In genomic region chr3:121724130-121724529, GRCh38 we compare ENCODE assay signal across 11 cellular contexts. TPM values are rescaled to one million over a fixed set of nuclear protein-coding genes. Genes with fewer than 3 reads are reported as not detected.
DNase-seq lines count a peak whose midpoint lies in the region; ATAC-seq and TF ChIP-seq lines count a peak whose summit lies in the region.
"Had no signal": no experiment of that assay in that cellular context is flagged by ENCODE, and none has a peak within 500 bp of the region (broad histone marks: within the 10 kb centered on the region; RNA-seq: fewer than 3 reads in every experiment).

No MANE protein-coding gene starts in this region.

- no peak overlapping the region for H3K4me2 ChIP-seq in Karpas-422 (ENCODE audit: low read depth, low read length, poor library complexity, severe bottlenecking)
- H3K4me2 ChIP-seq: BLaER1 had no signal

- H3K9me3 ChIP-seq in Karpas-422 (ENCODE audit: low read length) (no peaks in the 10 kb centered on the region), upper lobe of left lung (no peaks in the 10 kb centered on the region), BE2C (no peaks in the 10 kb centered on the region)

- H3K4me1 ChIP-seq in Karpas-422 (ENCODE audit: low read length) (peaks cover 6% of the 10 kb centered on the region), upper lobe of left lung (no peaks in the 10 kb centered on the region), BE2C (no peaks in the 10 kb centered on the region)
- H3K4me1 ChIP-seq: BLaER1, parathyroid adenoma had no signal

- no peak for TF ChIP-seq EP300 in upper lobe of left lung (IDR thresholded peaks at IDR 0.05)

- H3K9me2 ChIP-seq in Karpas-422 (replicated peaks; ENCODE audit: insufficient read depth, low read length), result no peaks in the 10 kb centered on the region

- peaks cover 59% of the 10 kb centered on the region for H3K36me3 ChIP-seq in Karpas-422 (ENCODE audit: insufficient read depth, low read length)
- H3K36me3 ChIP-seq in upper lobe of left lung, result peaks cover 23 to 96% (median 57%) of the 10 kb centered on the region in 4 donors
- peaks cover 3% of the 10 kb centered on the region for H3K36me3 ChIP-seq in BE2C

- peak; percentile 94 for ATAC-seq in GM18498 (IDR thresholded peaks at IDR 0.05; ENCODE audit: unreplicated experiment)
- peak; percentile 94 for ATAC-seq in GM21390 (IDR thresholded peaks at IDR 0.05; ENCODE audit: unreplicated experiment)
- peak; percentile 95 for ATAC-seq in HG03103 (IDR thresholded peaks at IDR 0.05; ENCODE audit: low read depth, unreplicated experiment)
- no peak for ATAC-seq in upper lobe of left lung (ENCODE audit: low FRiP score in 2 of 2)

- TF ChIP-seq CTCF in foreskin fibroblast (IDR thresholded peaks at IDR 0.05; ENCODE audit: low read depth, low read length) (no peak), upper lobe of left lung (IDR thresholded peaks at IDR 0.05) (no peak), BE2C (IDR thresholded peaks at IDR 0.05; ENCODE audit: low read depth, low read length) (no peak)

- no peak for TF ChIP-seq POLR2A in upper lobe of left lung (IDR thresholded peaks at IDR 0.05)

- DNase-seq in SIG-M5 (lab: John Stamatoyannopoulos, UW) (peak; percentile 43), Karpas-422 (no peak), foreskin fibroblast (no peak), upper lobe of left lung (no peak), BE2C (no peak)
- DNase-seq: activated CD4-positive, CD25-positive, alpha-beta regulatory T cell had no signal

- H3K9ac ChIP-seq in Karpas-422 (ENCODE audit: low read length), result no peak overlapping the region
- H3K9ac ChIP-seq: BLaER1, parathyroid adenoma had no signal

- 87 to 90% methylated on average over 1 of the region's 1 CpG for WGBS in upper lobe of left lung, 2 donors

- H3K27me3 ChIP-seq in Karpas-422 (ENCODE audit: low read length), result no peaks in the 10 kb centered on the region
- H3K27me3 ChIP-seq in upper lobe of left lung, result no peaks in the 10 kb centered on the region
- H3K27me3 ChIP-seq in BE2C, result no peaks in the 10 kb centered on the region
- H3K27me3 ChIP-seq: BLaER1 had no signal

- no peak overlapping the region for H3K4me3 ChIP-seq in Karpas-422 (ENCODE audit: low read length)
- no peak overlapping the region for H3K4me3 ChIP-seq in foreskin fibroblast (ENCODE audit: low read depth in 1 of 2, low read length in 2 of 2)
- no peak overlapping the region for H3K4me3 ChIP-seq in upper lobe of left lung
- H3K4me3 ChIP-seq in BE2C (ENCODE audit: low read depth, low read length), result no peak overlapping the region
- H3K4me3 ChIP-seq: BLaER1 had no signal

- H4K20me1 ChIP-seq in Karpas-422 (ENCODE audit: insufficient read depth, low read depth, low read length), result no peaks in the 10 kb centered on the region
- H4K20me1 ChIP-seq: BLaER1 had no signal

- no peak overlapping the region for H2AFZ ChIP-seq in Karpas-422 (ENCODE audit: low read length)
- H2AFZ ChIP-seq: parathyroid adenoma had no signal

- peaks cover 17% of the 10 kb centered on the region for H3K79me2 ChIP-seq in Karpas-422 (ENCODE audit: low read length)

- H3K27ac ChIP-seq in Karpas-422 (ENCODE audit: low read length) (no peak overlapping the region), upper lobe of left lung (no peak overlapping the region)
- H3K27ac ChIP-seq: BLaER1, parathyroid adenoma had no signal

RNA-seq across cellular contexts. Expression of gene GOLGB1, which starts 25.4 kb away (rescaled TPM):
- total RNA-seq in Karpas-422 (2014; rRNA removed; shearing (Covaris generic); ENCODE audit: low replicate concordance), result 26.5 and 32.5 TPM in 2 replicates
- 100 to 1,000 TPM in 1 of 6 donors, 10 to 100 TPM in 5; 46.4 to 116 (median 51.8) TPM for total RNA-seq in upper lobe of left lung
- polyA plus RNA-seq in BE2C (2012; ENCODE audit: insufficient read depth, insufficient read length, low read depth), result 24.6 TPM

Comparison
In these comparisons a context has a peak if more than half of its experiments do, and no peak if none do; other contexts are left out.
1. ATAC-seq: peak in GM18498 (single experiment), GM21390 (single experiment) and HG03103 (single experiment); none in upper lobe of left lung (0 of 2).